ENCODE assay signal across 25 cellular contexts in genomic region chr5:31981361-31981955, GRCh38.
"Had no signal": no experiment of that assay in that cellular context is flagged by ENCODE, and none has a peak within 500 bp of the region (broad histone marks: within the 10 kb centered on the region; RNA-seq: fewer than 3 reads in every experiment).

No MANE protein-coding gene starts in this region.

- H3K9me3 Mint-ChIP-seq: activated B cell treated with CpG ODN at 0.5 μM for 24 hours; activated CD4-positive, alpha-beta memory T cell treated with anti-CD3 and anti-CD28 coated beads for 36 hours; activated CD4-positive, alpha-beta T cell treated with anti-CD3 and anti-CD28 coated beads, Interleukin-2, amount 10 ng/mL, durations not matched to agents 24 days and 14 days; activated T-cell treated with anti-CD3 and anti-CD28 coated beads, Interleukin-2, amount 50 U/mL, for 4 hours; central memory CD8-positive, alpha-beta T cell; T-helper 1 cell treated with Interleukin-12 subunit alpha and Interleukin-12 subunit beta and Interleukin-4 antibody, amounts not matched to agents 30 μg/mL and 1 μg/mL, for 36 hours had no signal

- H3K36me3 Mint-ChIP-seq: activated CD4-positive, alpha-beta memory T cell treated with anti-CD3 and anti-CD28 coated beads for 36 hours; activated naive CD8-positive, alpha-beta T cell; brain had no signal

- H3K4me1 Mint-ChIP-seq: activated B cell treated with CpG ODN at 0.5 μM for 24 hours; activated CD4-positive, alpha-beta T cell treated with anti-CD3 and anti-CD28 coated beads, Interleukin-2, amount 10 ng/mL, durations not matched to agents 24 days and 14 days; central memory CD8-positive, alpha-beta T cell had no signal

- H3K36me3 ChIP-seq: SJSA1 had no signal

- H3K4me1 ChIP-seq: SJSA1 had no signal

- H3K27ac Mint-ChIP-seq: activated B cell treated with CpG ODN at 0.5 μM for 24 hours; activated CD4-positive, alpha-beta memory T cell treated with anti-CD3 and anti-CD28 coated beads for 36 hours; activated CD4-positive, alpha-beta T cell treated with anti-CD3 and anti-CD28 coated beads, Interleukin-2, amount 10 ng/mL, durations not matched to agents 24 days and 14 days; activated naive CD8-positive, alpha-beta T cell; brain; T-helper 1 cell treated with Interleukin-12 subunit alpha and Interleukin-12 subunit beta and Interleukin-4 antibody, amounts not matched to agents 30 μg/mL and 1 μg/mL, for 36 hours had no signal

- H3K27ac ChIP-seq: SJSA1 had no signal

- H3K9me3 ChIP-seq: SJSA1 had no signal

- ATAC-seq: activated T-cell treated with anti-CD3 and anti-CD28 coated beads, Interleukin-2, amount 50 U/mL, for 4 hours; PC-3; SK-N-SH treated with all-trans-retinoic acid at 6 μM for 48 hours had no signal

- H3K27me3 ChIP-seq: SJSA1 had no signal

- DNase-seq: activated B cell treated with CpG ODN at 0.5 μM for 24 hours; activated CD4-positive, alpha-beta memory T cell treated with anti-CD3 and anti-CD28 coated beads for 36 hours; activated CD4-positive, alpha-beta T cell treated with anti-CD3 and anti-CD28 coated beads for 1 hour; activated CD4-positive, alpha-beta T cell treated with anti-CD3 and anti-CD28 coated beads, Interleukin-2, amount 10 ng/mL, durations not matched to agents 24 days and 14 days; activated CD8-positive, alpha-beta memory T cell treated with anti-CD3 and anti-CD28 coated beads for 24 hours; activated effector memory CD4-positive, alpha-beta T cell treated with anti-CD3 and anti-CD28 coated beads, Interleukin-2, amount 50 U/mL, for 16 hours; activated naive CD4-positive, alpha-beta T cell treated with Interleukin-2 at 50 U/mL for 16 hours; activated T-cell treated with anti-CD3 and anti-CD28 coated beads, Interleukin-2, amount 50 U/mL, for 4 hours; amygdala; MM.1S; NCI-H1105 treated with DMSO at 0.1 percent for 48 hours; NCI-H1436 treated with DMSO at 0.1 percent for 48 hours; NCI-H187; NCI-H2081; NCI-H510A treated with DMSO at 0.1 percent for 48 hours; PC-3; SHP77; SW 1271; T-helper 9 cell had no signal

- H3K27me3 Mint-ChIP-seq: activated B cell treated with CpG ODN at 0.5 μM for 24 hours; activated CD4-positive, alpha-beta T cell treated with anti-CD3 and anti-CD28 coated beads, Interleukin-2, amount 10 ng/mL, durations not matched to agents 24 days and 14 days; activated naive CD8-positive, alpha-beta T cell; central memory CD8-positive, alpha-beta T cell had no signal

- H3K4me3 ChIP-seq: SJSA1 had no signal

- H3K4me3 Mint-ChIP-seq: activated B cell treated with CpG ODN at 0.5 μM for 24 hours; activated CD4-positive, alpha-beta memory T cell treated with anti-CD3 and anti-CD28 coated beads for 36 hours; activated CD4-positive, alpha-beta T cell treated with anti-CD3 and anti-CD28 coated beads, Interleukin-2, amount 10 ng/mL, durations not matched to agents 24 days and 14 days; activated naive CD8-positive, alpha-beta T cell; activated T-cell treated with anti-CD3 and anti-CD28 coated beads, Interleukin-2, amount 50 U/mL, for 4 hours; brain; central memory CD8-positive, alpha-beta T cell; T-helper 1 cell treated with Interleukin-12 subunit alpha and Interleukin-12 subunit beta and Interleukin-4 antibody, amounts not matched to agents 30 μg/mL and 1 μg/mL, for 36 hours had no signal
